In the genomic region with DNA sequence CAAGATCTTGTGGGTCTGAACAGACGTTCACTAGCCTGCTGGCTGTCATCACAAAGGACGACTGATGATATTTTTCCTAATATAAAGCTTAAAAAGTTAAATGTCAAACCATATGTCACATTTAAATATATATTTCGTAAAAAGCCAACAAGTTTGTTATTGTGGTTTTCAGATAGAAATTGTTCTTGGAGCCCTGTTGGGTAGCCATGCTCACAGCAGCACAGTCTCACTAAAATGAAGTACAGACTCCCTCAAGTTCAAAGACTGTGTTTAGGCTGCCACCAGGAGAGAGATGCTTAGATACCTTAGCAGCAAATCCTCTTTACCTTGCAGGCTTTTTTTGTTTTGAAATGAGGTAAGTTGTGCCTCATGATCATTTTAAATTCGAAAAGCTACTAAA, we compare ENCODE assay signal across 16 cellular contexts. TPM values are rescaled to one million over a fixed set of nuclear protein-coding genes. Genes with fewer than 3 reads are reported as not detected.
DNase-seq lines count a peak whose midpoint lies in the region; ATAC-seq and TF ChIP-seq lines count a peak whose summit lies in the region.
"Had no signal": no experiment of that assay in that cellular context is flagged by ENCODE, and none has a peak within 500 bp of the region (broad histone marks: within the 10 kb centered on the region; RNA-seq: fewer than 3 reads in every experiment).

No MANE protein-coding gene starts in this region.

- peaks cover 38% of the 10 kb centered on the region for H3K36me3 Mint-ChIP-seq in mesothelial cell of epicardium

- ATAC-seq in HG02885 (IDR thresholded peaks at IDR 0.05; ENCODE audit: poor library complexity, unreplicated experiment), result no peak

- POLR2A ChIA-PET in A673 (lab: Charles Lee; ENCODE audit: low non-redundant PET), result no interaction called here

- intact Hi-C loops in A673 (cut with micrococcal nuclease; ENCODE audit: unreplicated experiment), result no loop called here

- H3K4me1 ChIP-seq in A673 (ENCODE audit: insufficient read depth, low read length, poor library complexity, severe bottlenecking) (peaks cover 50% of the 10 kb centered on the region), Peyer's patch (no peaks in the 10 kb centered on the region)

- H3K27ac Mint-ChIP-seq in mesothelial cell of epicardium, result no peak overlapping the region
- H3K27ac Mint-ChIP-seq: stimulated activated naive CD8-positive, alpha-beta T cell treated with anti-CD3 and anti-CD28 coated beads, Interleukin-15, Interleukin-2, amounts not matched to agents 100 ng/mL and 50 ng/mL, for 24 hours had no signal

- H3K9me3 ChIP-seq in A673 (ENCODE audit: low read depth, low read length, poor library complexity, severe bottlenecking) (peaks cover 7% of the 10 kb centered on the region), Peyer's patch (no peaks in the 10 kb centered on the region)
- H3K9me3 ChIP-seq: HAP-1, heart right ventricle, left ventricle myocardium inferior had no signal

- peaks cover 41% of the 10 kb centered on the region for H3K36me3 ChIP-seq in A673 (ENCODE audit: insufficient read depth, low read length, poor library complexity, severe bottlenecking)
- peaks cover 0 to 16% (median 0%) of the 10 kb centered on the region in 3 donors for H3K36me3 ChIP-seq in Peyer's patch

- no peaks in the 10 kb centered on the region for H3K27me3 Mint-ChIP-seq in mesothelial cell of epicardium (ENCODE audit: low read depth)
- H3K27me3 Mint-ChIP-seq: stimulated activated naive CD8-positive, alpha-beta T cell treated with anti-CD3 and anti-CD28 coated beads, Interleukin-15, Interleukin-2, amounts not matched to agents 100 ng/mL and 50 ng/mL, for 24 hours had no signal

- BruUV-seq in A673 (replicated peaks; lab: Mats Ljungman, UMichigan), result no TSS peak

- DNase-seq in A673 (ENCODE audit: low spot score) (no peak), MV-4-11 (lab: John Stamatoyannopoulos, UW) (peak; percentile 4), choroid plexus epithelial cell (ENCODE audit: low read depth) (peak; percentile 80), lung microvascular endothelial cell (ENCODE audit: low read depth in 2 of 2) (peak; percentile 9 to 19), mesothelial cell of epicardium (ENCODE audit: low spot score in 2 of 2, unreplicated experiment in 2 of 2) (no peak), NCI-H187 treated with DMSO at 0.1 percent for 48 hours (lab: John Stamatoyannopoulos, UW) (no peak), Peyer's patch (no peak)
- DNase-seq: activated gamma-delta T cell treated with Interleukin-2 at 50 U/mL for 16 hours, caudate nucleus, heart right ventricle, left ventricle myocardium inferior, NCI-H1092, NCI-H345 had no signal

- H3K27ac ChIP-seq in A673 (ENCODE audit: low read depth, low read length, poor library complexity, severe bottlenecking), result peak overlapping the region; percentile 0
- no peak overlapping the region for H3K27ac ChIP-seq in Peyer's patch

- H3K4me3 ChIP-seq in A673 (ENCODE audit: low read depth, low read length, poor library complexity, severe bottlenecking) (no peak overlapping the region), choroid plexus epithelial cell (ENCODE audit: low read depth, low read length) (no peak overlapping the region), Peyer's patch (no peak overlapping the region)
- H3K4me3 ChIP-seq: HAP-1, heart right ventricle, left ventricle myocardium inferior had no signal

- H3K4me1 Mint-ChIP-seq in mesothelial cell of epicardium, result peaks cover 17% of the 10 kb centered on the region

- H3K9me3 Mint-ChIP-seq in mesothelial cell of epicardium, result peaks cover 16% of the 10 kb centered on the region
- H3K9me3 Mint-ChIP-seq: stimulated activated naive CD8-positive, alpha-beta T cell treated with anti-CD3 and anti-CD28 coated beads, Interleukin-15, Interleukin-2, amounts not matched to agents 100 ng/mL and 50 ng/mL, for 24 hours had no signal

- TF ChIP-seq CTCF in A673 (conservative IDR thresholded peaks at IDR 0.05; ENCODE audit: low read depth, low read length), result no peak
- TF ChIP-seq CTCF in choroid plexus epithelial cell (conservative IDR thresholded peaks at IDR 0.05; ENCODE audit: low read depth, low read length), result no peak
- no peak for TF ChIP-seq CTCF in mesothelial cell of epicardium (IDR thresholded peaks at IDR 0.05; ENCODE audit: unreplicated experiment)
- TF ChIP-seq CTCF in Peyer's patch (IDR thresholded peaks at IDR 0.05), result no peak

- no peak overlapping the region for H3K4me3 Mint-ChIP-seq in mesothelial cell of epicardium
- H3K4me3 Mint-ChIP-seq: stimulated activated naive CD8-positive, alpha-beta T cell treated with anti-CD3 and anti-CD28 coated beads, Interleukin-15, Interleukin-2, amounts not matched to agents 100 ng/mL and 50 ng/mL, for 24 hours had no signal

- no peak for TF ChIP-seq POLR2A in Peyer's patch (IDR thresholded peaks at IDR 0.05)

- H3K27me3 ChIP-seq in A673 (replicated peaks; ENCODE audit: insufficient read depth, low read depth, low read length, poor library complexity), result no peaks in the 10 kb centered on the region
- H3K27me3 ChIP-seq in Peyer's patch, result no peaks in the 10 kb centered on the region
- H3K27me3 ChIP-seq: heart right ventricle had no signal

- CTCF ChIA-PET in A673 (lab: Charles Lee), result no interaction called here

RNA-seq across cellular contexts. Expression of gene EEF1E1, which starts 17.8 kb away (rescaled TPM):
- total RNA-seq in A673 (2021), result 124 and 147 TPM in 2 replicates
- total RNA-seq in lung microvascular endothelial cell, result 23.4 and 27.9 TPM in 2 replicates
- 31.1 to 34.0 TPM (median 32.4 TPM) in 3 replicates for total RNA-seq in mesothelial cell of epicardium
- 10 to 100 TPM in 3 of 4 donors, 1 to 10 TPM in 1; 6.2 to 70.1 (median 17.0) TPM for total RNA-seq in Peyer's patch

RNA-seq across cellular contexts. Expression of gene BLOC1S5, which starts 20.4 kb away (rescaled TPM):
- total RNA-seq in A673 (2021), result 21.8 and 22.6 TPM in 2 replicates
- 10.9 and 13.7 TPM in 2 replicates for total RNA-seq in lung microvascular endothelial cell
- 16.5 to 20.9 TPM (median 19.7 TPM) in 3 replicates for total RNA-seq in mesothelial cell of epicardium
- total RNA-seq in Peyer's patch, result 10 to 100 TPM in 1 of 4 donors, 1 to 10 TPM in 3; 4.6 to 11.6 (median 8.7) TPM

Comparison
In these comparisons a context has a peak if more than half of its experiments do, and no peak if none do; other contexts are left out.
1. DNase-seq: peak in MV-4-11 (single experiment), choroid plexus epithelial cell (single experiment) and lung microvascular endothelial cell (2 of 2); none in A673 (single experiment), mesothelial cell of epicardium (0 of 2), NCI-H187 treated with DMSO at 0.1 percent for 48 hours (single experiment) and Peyer's patch (0 of 3).